In the genomic region with DNA sequence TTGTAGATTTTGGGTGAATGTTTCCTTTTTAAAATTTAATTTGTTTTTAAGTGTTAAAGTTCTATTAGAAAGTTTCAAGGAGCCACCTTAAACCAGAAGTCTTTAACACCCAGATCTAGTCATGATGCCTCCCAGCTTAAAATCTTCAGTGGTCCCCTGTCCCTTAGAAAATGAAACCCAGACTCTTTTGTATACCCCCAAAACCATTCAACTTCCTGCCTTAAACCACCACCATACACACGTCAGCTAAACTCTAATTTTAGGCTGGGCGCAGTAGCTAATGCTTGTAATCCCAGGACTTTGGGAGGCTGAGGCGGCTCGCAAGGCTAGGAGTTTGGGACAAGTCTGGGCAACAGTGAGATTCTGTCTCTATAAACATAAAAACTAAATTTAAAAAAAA, we compare ENCODE assay signal across 13 cellular contexts. TPM values are rescaled to one million over a fixed set of nuclear protein-coding genes. Genes with fewer than 3 reads are reported as not detected.
A peak's percentile ranks its signal among the peaks of the same experiment; 100 is the strongest.
DNase-seq lines count a peak whose midpoint lies in the region; ATAC-seq and TF ChIP-seq lines count a peak whose summit lies in the region.
"Had no signal": no experiment of that assay in that cellular context is flagged by ENCODE, and none has a peak within 500 bp of the region (broad histone marks: within the 10 kb centered on the region; RNA-seq: fewer than 3 reads in every experiment).

No MANE protein-coding gene starts in this region.

- H3K4me3 Mint-ChIP-seq in activated T-cell treated with anti-CD3 and anti-CD28 coated beads, Interleukin-2, amount 50 U/mL, for 24 hours = no peak overlapping the region
- peak overlapping the region; percentile 8 for H3K4me3 Mint-ChIP-seq in stimulated activated naive CD8-positive, alpha-beta T cell treated with anti-CD3 and anti-CD28 coated beads, Interleukin-15, Interleukin-2, amounts not matched to agents 100 ng/mL and 50 ng/mL, for 24 hours

- no peak overlapping the region for H2AFZ ChIP-seq in Loucy (ENCODE audit: low read length)

- peak overlapping the region; percentile 27 for H3K4me2 ChIP-seq in Loucy (ENCODE audit: low read depth, low read length, poor library complexity, severe bottlenecking)

- H3K4me1 ChIP-seq in Loucy (ENCODE audit: insufficient read depth, low read length, poor library complexity, severe bottlenecking) (peaks cover 14% of the 10 kb centered on the region), upper lobe of left lung (no peaks in the 10 kb centered on the region)
- H3K4me1 ChIP-seq: Caco-2 had no signal

- H3K4me3 ChIP-seq in Loucy (ENCODE audit: low read length, poor library complexity, severe bottlenecking) = peak overlapping the region; percentile 16
- H3K4me3 ChIP-seq in upper lobe of left lung = no peak overlapping the region
- H3K4me3 ChIP-seq: skin epidermis had no signal

- no peaks in the 10 kb centered on the region for H3K9me2 ChIP-seq in Loucy (replicated peaks; ENCODE audit: low read depth, low read length)

- no peak for DNase-seq in activated T-cell treated with anti-CD3 and anti-CD28 coated beads, Interleukin-2, amount 50 U/mL, for 24 hours
- no peak for DNase-seq in activated T-cell treated with anti-CD3 and anti-CD28 coated beads, Interleukin-2, amount 50 U/mL, for 1 hour
- no peak for DNase-seq in DMS114 treated with DMSO at 0.1 percent for 48 hours (lab: John Stamatoyannopoulos, UW; ENCODE audit: unreplicated experiment)
- no peak for DNase-seq in upper lobe of left lung
- no peak for DNase-seq in NCI-H2029 treated with DMSO at 0.1 percent for 48 hours (lab: John Stamatoyannopoulos, UW)
- DNase-seq: Caco-2, cerebellar nuclear complex, islet precursor cell, occipital lobe had no signal

- H3K4me1 Mint-ChIP-seq in activated T-cell treated with anti-CD3 and anti-CD28 coated beads, Interleukin-2, amount 50 U/mL, for 24 hours (ENCODE audit: low read depth) = peaks cover 15% of the 10 kb centered on the region
- peaks cover 23% of the 10 kb centered on the region for H3K4me1 Mint-ChIP-seq in stimulated activated naive CD8-positive, alpha-beta T cell treated with anti-CD3 and anti-CD28 coated beads, Interleukin-15, Interleukin-2, amounts not matched to agents 100 ng/mL and 50 ng/mL, for 24 hours (ENCODE audit: low read depth)

- H3K27ac Mint-ChIP-seq in activated T-cell treated with anti-CD3 and anti-CD28 coated beads, Interleukin-2, amount 50 U/mL, for 24 hours = peak overlapping the region; percentile 9
- no peak overlapping the region for H3K27ac Mint-ChIP-seq in stimulated activated naive CD8-positive, alpha-beta T cell treated with anti-CD3 and anti-CD28 coated beads, Interleukin-15, Interleukin-2, amounts not matched to agents 100 ng/mL and 50 ng/mL, for 24 hours

- H3K27me3 ChIP-seq in Loucy (ENCODE audit: insufficient read depth, low read length, poor library complexity, severe bottlenecking) (no peaks in the 10 kb centered on the region), upper lobe of left lung (no peaks in the 10 kb centered on the region)

- H3K27me3 Mint-ChIP-seq in activated T-cell treated with anti-CD3 and anti-CD28 coated beads, Interleukin-2, amount 50 U/mL, for 24 hours = no peaks in the 10 kb centered on the region
- H3K27me3 Mint-ChIP-seq in stimulated activated naive CD8-positive, alpha-beta T cell treated with anti-CD3 and anti-CD28 coated beads, Interleukin-15, Interleukin-2, amounts not matched to agents 100 ng/mL and 50 ng/mL, for 24 hours = no peaks in the 10 kb centered on the region

- TF ChIP-seq POLR2A in upper lobe of left lung (IDR thresholded peaks at IDR 0.05) = no peak

- H3K79me2 ChIP-seq in Loucy (ENCODE audit: insufficient read depth, low read length) = no peaks in the 10 kb centered on the region

- 85 to 91% methylated on average over 4 of the region's 4 CpGs for WGBS in upper lobe of left lung, 2 donors

- TF ChIP-seq CTCF in Loucy (conservative IDR thresholded peaks at IDR 0.05; ENCODE audit: low read length) (no peak), upper lobe of left lung (IDR thresholded peaks at IDR 0.05) (no peak)

- no peaks in the 10 kb centered on the region for H4K20me1 ChIP-seq in Loucy (ENCODE audit: insufficient read depth, low read length, poor library complexity, severe bottlenecking)

- no peaks in the 10 kb centered on the region for H3K9me3 Mint-ChIP-seq in activated T-cell treated with anti-CD3 and anti-CD28 coated beads, Interleukin-2, amount 50 U/mL, for 24 hours
- H3K9me3 Mint-ChIP-seq in stimulated activated naive CD8-positive, alpha-beta T cell treated with anti-CD3 and anti-CD28 coated beads, Interleukin-15, Interleukin-2, amounts not matched to agents 100 ng/mL and 50 ng/mL, for 24 hours = no peaks in the 10 kb centered on the region

- H3F3A ChIP-seq in Loucy (ENCODE audit: low read depth) = no peaks in the 10 kb centered on the region

- TF ChIP-seq EP300 in upper lobe of left lung (IDR thresholded peaks at IDR 0.05) = no peak

- H3K27ac ChIP-seq in upper lobe of left lung = no peak overlapping the region
- H3K27ac ChIP-seq: skin epidermis had no signal

- H3K9me3 ChIP-seq in Loucy (ENCODE audit: insufficient read depth, low read depth, low read length) (no peaks in the 10 kb centered on the region), upper lobe of left lung (no peaks in the 10 kb centered on the region)
- H3K9me3 ChIP-seq: Caco-2 had no signal

- ATAC-seq in HG02678 (IDR thresholded peaks at IDR 0.05; ENCODE audit: unreplicated experiment) = peak; percentile 76
- no peak for ATAC-seq in upper lobe of left lung (ENCODE audit: low FRiP score in 2 of 2)

- H3K36me3 ChIP-seq in Loucy (ENCODE audit: insufficient read depth, low read length) (peaks cover 20% of the 10 kb centered on the region; the same call in 1 of the 2 replicates), upper lobe of left lung (no peaks in the 10 kb centered on the region)

- H3K9ac ChIP-seq in Loucy (ENCODE audit: low read depth, low read length, poor library complexity, severe bottlenecking) = peak overlapping the region; percentile 14

- peaks cover 15% of the 10 kb centered on the region for H3K36me3 Mint-ChIP-seq in activated T-cell treated with anti-CD3 and anti-CD28 coated beads, Interleukin-2, amount 50 U/mL, for 24 hours (ENCODE audit: low read depth)
- peaks cover 25% of the 10 kb centered on the region for H3K36me3 Mint-ChIP-seq in stimulated activated naive CD8-positive, alpha-beta T cell treated with anti-CD3 and anti-CD28 coated beads, Interleukin-15, Interleukin-2, amounts not matched to agents 100 ng/mL and 50 ng/mL, for 24 hours (ENCODE audit: low read depth)

RNA-seq across cellular contexts. Expression of gene N4BP2L1, which starts 37.9 kb away (rescaled TPM):
- 10 to 100 TPM; 15.0 to 46.3 (median 25.2) TPM for total RNA-seq in upper lobe of left lung
